ENCODE assay signal across 8 cellular contexts in genomic region chr3:32238027-32238815, GRCh38. TPM values are rescaled to one million over a fixed set of nuclear protein-coding genes. Genes with fewer than 3 reads are reported as not detected.
A peak's percentile ranks its signal among the peaks of the same experiment; 100 is the strongest.
DNase-seq lines count a peak whose midpoint lies in the region; ATAC-seq and TF ChIP-seq lines count a peak whose summit lies in the region.

Gene CMTM8, plus strand, starts transcription at chr3:32238680. Its CDS starts 293 bp downstream, at chr3:32238973.

- peak within 1 kb of the TSS; percentile 82 for H3K4me2 ChIP-seq in neural progenitor cell

- H3K36me3 Mint-ChIP-seq in neural progenitor cell: no peaks in the 10 kb centered on the region

- H3K9ac ChIP-seq in NT2/D1 (ENCODE audit: insufficient read length, low read depth) (peak within 1 kb of the TSS; percentile 81), neural progenitor cell (no peak within 1 kb of the TSS)

- no peaks in the 10 kb centered on the region for H3K36me3 ChIP-seq in NT2/D1 (ENCODE audit: insufficient read depth, insufficient read length, low read length)
- no peaks in the 10 kb centered on the region for H3K36me3 ChIP-seq in neural progenitor cell
- H3K36me3 ChIP-seq in thymus (ENCODE audit: control insufficient read depth, insufficient read depth): no peaks in the 10 kb centered on the region

- H4K20me1 ChIP-seq in neural progenitor cell (ENCODE audit: low read depth): peaks cover 6% of the 10 kb centered on the region

- under 1% methylated on average over 79 of the region's 80 CpGs for whole genome bisulfite sequencing in thymus

- H3K9me3 Mint-ChIP-seq in neural progenitor cell: peaks cover 4% of the 10 kb centered on the region

- peak within 1 kb of the TSS; percentile 55 for H3K27ac Mint-ChIP-seq in neural progenitor cell

- H3F3A ChIP-seq in neural progenitor cell (ENCODE audit: low read depth): peaks cover 12% of the 10 kb centered on the region

- H3K79me2 ChIP-seq in neural progenitor cell (ENCODE audit: low read depth): no peaks in the 10 kb centered on the region

- TF ChIP-seq CTCF in GM12865 (IDR thresholded peaks at IDR 0.05; ENCODE audit: insufficient read depth, low read depth, low read length, missing control alignments) (no peak), neural progenitor cell (IDR thresholded peaks at IDR 0.05) (no peak)

- peak within 1 kb of the TSS; percentile 10 for H3K4me3 ChIP-seq in GM12865 (ENCODE audit: low read depth, low read length)
- H3K4me3 ChIP-seq in NT2/D1 (ENCODE audit: insufficient read length, low read depth): peak within 1 kb of the TSS; percentile 67
- peak within 1 kb of the TSS; percentile 95 for H3K4me3 ChIP-seq in neural progenitor cell
- H3K4me3 ChIP-seq in thymus (ENCODE audit: low read length): peak within 1 kb of the TSS; percentile 65

- DNase-seq in GM12865 (ENCODE audit: low read depth) (peak; percentile 45), NT2/D1 (ENCODE audit: low read depth, low spot score) (no peak), fibroblast of gingiva (ENCODE audit: low read depth) (peak; percentile 38), neural progenitor cell (ENCODE audit: low spot score) (peak; percentile 88)
- peak; percentile 74 for DNase-seq in activated T-cell treated with anti-CD3 and anti-CD28 coated beads, Interleukin-2, amount 50 U/mL, for 1 hour

- peaks cover 38% of the 10 kb centered on the region for H3K27me3 ChIP-seq in NT2/D1 (ENCODE audit: insufficient read depth, insufficient read length)
- peaks cover 40% of the 10 kb centered on the region for H3K27me3 ChIP-seq in neural progenitor cell
- peaks cover 4% of the 10 kb centered on the region for H3K27me3 ChIP-seq in thymus (ENCODE audit: control insufficient read depth, insufficient read depth)

- H3K27ac ChIP-seq in neural progenitor cell (no peak within 1 kb of the TSS), thymus (ENCODE audit: low read depth) (peak within 1 kb of the TSS; percentile 55)

- peaks cover 16% of the 10 kb centered on the region for H3K9me3 ChIP-seq in NT2/D1 (ENCODE audit: insufficient read depth, low read length)
- no peaks in the 10 kb centered on the region for H3K9me3 ChIP-seq in neural progenitor cell (ENCODE audit: low read depth)
- H3K9me3 ChIP-seq in thymus (ENCODE audit: control insufficient read depth): no peaks in the 10 kb centered on the region

- H3K4me1 ChIP-seq in NT2/D1 (ENCODE audit: insufficient read depth, insufficient read length): peaks cover 7% of the 10 kb centered on the region
- H3K4me1 ChIP-seq in neural progenitor cell: peaks cover 6% of the 10 kb centered on the region
- peaks cover 21% of the 10 kb centered on the region for H3K4me1 ChIP-seq in thymus (ENCODE audit: control insufficient read depth, insufficient read depth, low read length)

- peaks cover 14% of the 10 kb centered on the region for H3K4me1 Mint-ChIP-seq in neural progenitor cell

- H3K27me3 Mint-ChIP-seq in neural progenitor cell (ENCODE audit: insufficient read depth, low read depth): peaks cover 28% of the 10 kb centered on the region

- peak within 1 kb of the TSS; percentile 91 for H3K4me3 Mint-ChIP-seq in neural progenitor cell

- H2AFZ ChIP-seq in neural progenitor cell (replicated peaks): peak within 1 kb of the TSS; percentile 100

- ATAC-seq in HG03135 (IDR thresholded peaks at IDR 0.05; ENCODE audit: unreplicated experiment) (peak; percentile 51), HG02571 (IDR thresholded peaks at IDR 0.05; ENCODE audit: unreplicated experiment) (no peak)

RNA-seq across cellular contexts. Expression of gene CMTM8, which starts in this region (rescaled TPM):
- 2.1 and 8.1 TPM in 2 replicates for total RNA-seq in neural progenitor cell (ENCODE audit: low replicate concordance)
- polyA plus RNA-seq in thymus: 16.2 TPM

Comparison
In these comparisons a context has a peak if more than half of its experiments do, and no peak if none do; other contexts are left out.
1. H3K4me3 ChIP-seq: peak in every context shown above with its lines; median percentile 95 in neural progenitor cell; 67 in NT2/D1; 65 in thymus; 10 in GM12865.